In the genomic region with DNA sequence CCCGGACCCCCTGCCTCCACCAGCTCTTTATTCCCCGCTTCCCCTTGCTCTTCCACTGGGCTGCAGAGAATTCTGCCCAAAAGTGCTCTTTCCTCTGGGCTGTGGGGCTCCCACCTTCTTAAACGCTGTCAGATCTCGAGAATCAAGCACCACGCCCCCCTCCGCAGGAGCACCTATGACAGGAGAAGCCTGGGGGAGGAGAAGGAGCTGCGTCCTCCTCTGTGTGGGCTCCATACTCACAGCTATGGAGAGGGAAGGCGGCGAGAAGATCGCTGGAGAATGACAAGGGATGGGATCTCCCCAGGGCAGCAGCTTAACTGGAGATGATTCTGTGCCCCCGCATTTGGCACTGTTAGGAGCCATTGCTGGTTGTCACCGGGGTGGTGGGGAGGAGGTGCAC, we compare ENCODE assay signal across 14 cellular contexts. TPM values are rescaled to one million over a fixed set of nuclear protein-coding genes. Genes with fewer than 3 reads are reported as not detected.
A peak's percentile ranks its signal among the peaks of the same experiment; 100 is the strongest.
DNase-seq lines count a peak whose midpoint lies in the region; ATAC-seq and TF ChIP-seq lines count a peak whose summit lies in the region.
"Had no signal": no experiment of that assay in that cellular context is flagged by ENCODE, and none has a peak within 500 bp of the region (broad histone marks: within the 10 kb centered on the region; RNA-seq: fewer than 3 reads in every experiment).

No MANE protein-coding gene starts in this region.

- peak overlapping the region; percentile 71 for H3K18ac ChIP-seq in neuronal stem cell (ENCODE audit: low read length)

- H2BK15ac ChIP-seq in neuronal stem cell (ENCODE audit: low read length): peak overlapping the region; percentile 82

- peak overlapping the region; percentile 85 for H2AK5ac ChIP-seq in neuronal stem cell (ENCODE audit: low read depth, low read length)

- H3K4me3 ChIP-seq in endodermal cell (ENCODE audit: low read length) (no peak overlapping the region), neuronal stem cell (ENCODE audit: low read length in 2 of 2) (no peak overlapping the region)
- H3K4me3 ChIP-seq: A549, HAP-1 had no signal

- TF ChIP-seq CTCF in endodermal cell (conservative IDR thresholded peaks at IDR 0.05): no peak
- TF ChIP-seq CTCF in type B pancreatic cell (conservative IDR thresholded peaks at IDR 0.05): no peak

- H3K79me1 ChIP-seq in neuronal stem cell (ENCODE audit: low read depth, low read length): no peaks in the 10 kb centered on the region

- no peak overlapping the region for H3K9ac ChIP-seq in endodermal cell (ENCODE audit: extremely low read depth, low read length, poor library complexity, severe bottlenecking)
- H3K9ac ChIP-seq in neuronal stem cell (ENCODE audit: low read depth, low read length, poor library complexity): peak overlapping the region; percentile 5

- H3K27me3 ChIP-seq in endodermal cell (ENCODE audit: control insufficient read depth, insufficient read depth, low read length, poor library complexity, severe bottlenecking) (no peaks in the 10 kb centered on the region), neuronal stem cell (ENCODE audit: control insufficient read depth in 3 of 3, insufficient read depth in 3 of 3, low read depth in 1 of 3, low read length in 3 of 3) (no peaks in the 10 kb centered on the region)

- peak overlapping the region; percentile 38 for H2BK120ac ChIP-seq in neuronal stem cell (ENCODE audit: low read depth, low read length)

- H4K8ac ChIP-seq in neuronal stem cell (ENCODE audit: low read depth, low read length): no peak overlapping the region

- peak overlapping the region; percentile 48 for H3K27ac Mint-ChIP-seq in endodermal cell
- peak overlapping the region; percentile 50 for H3K27ac Mint-ChIP-seq in type B pancreatic cell
- H3K27ac Mint-ChIP-seq in immature natural killer cell: no peak overlapping the region
- H3K27ac Mint-ChIP-seq: CD4-positive, alpha-beta T cell had no signal

- DNase-seq in caudate nucleus (lab: John Stamatoyannopoulos, UW) (peak in 41 of 61 donors; percentile 5 to 86 (median 39)), endodermal cell (no peak), neuronal stem cell (ENCODE audit: low spot score) (no peak), type B pancreatic cell (ENCODE audit: extremely low spot score, unreplicated experiment) (no peak), immature natural killer cell (no peak), A172 (ENCODE audit: low spot score) (no peak)
- DNase-seq: AML-193; Caco-2; CD4-positive, alpha-beta T cell; IMR-90 had no signal

- no peak overlapping the region for H2AFZ ChIP-seq in neuronal stem cell (ENCODE audit: low read length)

- H3K27me3 Mint-ChIP-seq in endodermal cell (ENCODE audit: insufficient read depth) (no peaks in the 10 kb centered on the region), type B pancreatic cell (no peaks in the 10 kb centered on the region), immature natural killer cell (ENCODE audit: low read depth in 3 of 3) (peaks cover 0 to 6% (median 2%) of the 10 kb centered on the region in 3 donors)
- H3K27me3 Mint-ChIP-seq: CD4-positive, alpha-beta T cell had no signal

- H3K4me1 Mint-ChIP-seq in endodermal cell: peaks cover 17% of the 10 kb centered on the region
- peaks cover 16% of the 10 kb centered on the region for H3K4me1 Mint-ChIP-seq in type B pancreatic cell (ENCODE audit: unreplicated experiment)
- peaks cover 8 to 12% of the 10 kb centered on the region in 2 donors for H3K4me1 Mint-ChIP-seq in immature natural killer cell

- H3K36me3 Mint-ChIP-seq in endodermal cell (ENCODE audit: low read depth) (peaks cover 3% of the 10 kb centered on the region), type B pancreatic cell (peaks cover 5% of the 10 kb centered on the region), immature natural killer cell (peaks cover 0 to 4% (median 0%) of the 10 kb centered on the region in 3 donors)

- H3K4me3 Mint-ChIP-seq in endodermal cell (no peak overlapping the region), type B pancreatic cell (no peak overlapping the region), immature natural killer cell (no peak overlapping the region)
- H3K4me3 Mint-ChIP-seq: CD4-positive, alpha-beta T cell had no signal

- 83 to 85% methylated on average over 12 of the region's 12 CpGs for WGBS in endodermal cell (ENCODE audit: insufficient coverage in 1 of 2, insufficient read length in 1 of 2), 2 experiments
- no CpG with 5 or more reads among the region's 12 CpGs for WGBS in neuronal stem cell (ENCODE audit: extremely low coverage in 2 of 2, insufficient read length in 2 of 2, insufficient replicate concordance in 1 of 2), 2 donors

- no peaks in the 10 kb centered on the region for H3K4me1 ChIP-seq in endodermal cell (ENCODE audit: control insufficient read depth, insufficient read depth, low read length)
- H3K4me1 ChIP-seq in neuronal stem cell (ENCODE audit: control insufficient read depth in 2 of 2, insufficient read depth in 1 of 2, low read depth in 1 of 2, low read length in 2 of 2): peaks cover 32 to 44% of the 10 kb centered on the region in 2 donors
- H3K4me1 ChIP-seq: A549, Caco-2 had no signal

- H3K4me2 ChIP-seq in neuronal stem cell (ENCODE audit: insufficient read depth, low read length, poor library complexity, severe bottlenecking): no peak overlapping the region
- H3K4me2 ChIP-seq: A549 had no signal

- H3K14ac ChIP-seq in neuronal stem cell (ENCODE audit: low read length): no peak overlapping the region

- no peak overlapping the region for H3K23ac ChIP-seq in neuronal stem cell (ENCODE audit: low read depth, low read length, poor library complexity)

- H3K27ac ChIP-seq in caudate nucleus (ENCODE audit: low read depth, low read length) (no peak overlapping the region), endodermal cell (ENCODE audit: low read depth, low read length) (no peak overlapping the region), neuronal stem cell (replicated peaks; ENCODE audit: low read length) (no peak overlapping the region)
- H3K27ac ChIP-seq: A549, C4-2B had no signal

- H4K91ac ChIP-seq in neuronal stem cell (ENCODE audit: low read depth, low read length, poor library complexity): peak overlapping the region; percentile 5

- no peak overlapping the region for H3K4ac ChIP-seq in neuronal stem cell (ENCODE audit: low read length)

- peaks cover 11% of the 10 kb centered on the region for H3K9me3 ChIP-seq in endodermal cell (ENCODE audit: control insufficient read depth, low read length)
- peaks cover 3 to 15% of the 10 kb centered on the region in 2 donors for H3K9me3 ChIP-seq in neuronal stem cell (replicated peaks in 1 of 2; ENCODE audit: control insufficient read depth in 2 of 2, insufficient read depth in 1 of 2, low read depth in 1 of 2, low read length in 2 of 2)
- H3K9me3 ChIP-seq: A549, HAP-1 had no signal

- H2BK5ac ChIP-seq in neuronal stem cell (ENCODE audit: low read length): peak overlapping the region; percentile 85

- H3K36me3 ChIP-seq in endodermal cell (ENCODE audit: control insufficient read depth, insufficient read depth, low read length) (no peaks in the 10 kb centered on the region), neuronal stem cell (replicated peaks in 1 of 2; ENCODE audit: control insufficient read depth in 2 of 2, insufficient read depth in 2 of 2, low read length in 2 of 2) (no peaks in the 10 kb centered on the region)
- H3K36me3 ChIP-seq: HAP-1 had no signal

- H3K9me3 Mint-ChIP-seq in endodermal cell (peaks cover 11% of the 10 kb centered on the region), type B pancreatic cell (peaks cover 11% of the 10 kb centered on the region), immature natural killer cell (no peaks in the 10 kb centered on the region)
- H3K9me3 Mint-ChIP-seq: CD4-positive, alpha-beta T cell had no signal

- ATAC-seq in HG02840 (IDR thresholded peaks at IDR 0.05; ENCODE audit: low FRiP score, unreplicated experiment): no peak
- ATAC-seq: A549 had no signal

- peak overlapping the region; percentile 7 for H2BK12ac ChIP-seq in neuronal stem cell (ENCODE audit: low read length)

RNA-seq across cellular contexts. Expression of a gene that starts 19.7 kb away (rescaled TPM):
- total RNA-seq in endodermal cell (under 1 TPM; 0.42 to 0.95 TPM), type B pancreatic cell (ENCODE audit: low replicate concordance) (2.3 and 2.8 TPM in 2 replicates)
- 2.8 TPM for polyA plus RNA-seq in endodermal cell (2013, experiment 1 of 2)
- polyA plus RNA-seq in endodermal cell (2013, experiment 2 of 2): 3.2 TPM
- 3.6 TPM for polyA plus RNA-seq in neuronal stem cell (2013, experiment 1 of 2)
- 3.6 TPM for polyA plus RNA-seq in neuronal stem cell (2013, experiment 2 of 2)
- not detected for polyA plus RNA-seq in immature natural killer cell
- 2.6 and 3.1 TPM in 2 replicates for total RNA-seq in A172 (2014; rRNA removed; shearing (Covaris generic))
- total RNA-seq: Caco-2; CD4-positive, alpha-beta T cell had no signal

Comparison
In these comparisons a context has a peak if more than half of its experiments do, and no peak if none do; other contexts are left out.
1. DNase-seq: peak in caudate nucleus (41 of 61); none in endodermal cell (single experiment), neuronal stem cell (single experiment), type B pancreatic cell (single experiment), immature natural killer cell (0 of 3) and A172 (single experiment).
2. H3K27ac Mint-ChIP-seq: peak in endodermal cell (single experiment) and type B pancreatic cell (single experiment); none in immature natural killer cell (0 of 6).